ENCODE assay signal across 28 cellular contexts in the genomic region with DNA sequence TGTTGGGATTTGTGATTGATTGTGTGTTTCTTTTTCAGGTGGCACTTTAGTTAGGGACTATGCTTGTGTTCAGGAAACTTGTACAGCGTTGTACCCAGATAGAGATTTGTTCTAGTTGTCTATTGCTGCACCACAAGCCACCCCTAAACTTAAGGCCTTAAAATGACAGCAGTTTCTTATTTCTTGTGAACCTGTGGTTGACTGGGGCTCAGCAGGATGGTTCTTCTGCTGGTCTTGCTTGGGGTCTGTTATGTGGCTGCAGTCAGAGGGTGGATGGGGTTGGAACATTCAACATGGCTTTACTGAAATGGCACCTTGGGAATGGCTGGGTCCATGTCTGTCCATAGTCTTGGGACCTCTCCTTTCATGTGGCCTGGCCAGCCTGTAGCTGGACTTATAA. TPM values are rescaled to one million over a fixed set of nuclear protein-coding genes. Genes with fewer than 3 reads are reported as not detected.
"Had no signal": no experiment of that assay in that cellular context is flagged by ENCODE, and none has a peak within 500 bp of the region (broad histone marks: within the 10 kb centered on the region; RNA-seq: fewer than 3 reads in every experiment).

No MANE protein-coding gene starts in this region.

- H3K27ac Mint-ChIP-seq: activated CD4-positive, alpha-beta T cell treated with anti-CD3 and anti-CD28 coated beads, Interleukin-2, amount 10 ng/mL, durations not matched to agents 7 days and 5 days; activated CD8-positive, alpha-beta memory T cell treated with anti-CD3 and anti-CD28 coated beads, Interleukin-2, amount 10 ng/mL, durations not matched to agents 7 days and 5 days; activated CD8-positive, alpha-beta T cell treated with anti-CD3 and anti-CD28 coated beads for 36 hours; activated naive CD4-positive, alpha-beta T cell treated with anti-CD3 and anti-CD28 coated beads, Interleukin-2, amount 10 ng/mL, durations not matched to agents 7 days and 5 days; stimulated activated memory B cell treated with anti-CD40 and anti-IgM and Interleukin-4, amounts not matched to agents 10 μg/mL and 1 μg/mL and 100 μg/mL, for 72 hours had no signal

- ATAC-seq: activated CD8-positive, alpha-beta memory T cell treated with anti-CD3 and anti-CD28 coated beads, Interleukin-2, amount 10 ng/mL, durations not matched to agents 7 days and 5 days; activated CD8-positive, alpha-beta T cell treated with anti-CD3 and anti-CD28 coated beads for 36 hours; gastroesophageal sphincter; heart left ventricle; left cardiac atrium; right cardiac atrium; stimulated activated memory B cell treated with anti-CD40 and anti-IgM and Interleukin-4, amounts not matched to agents 10 μg/mL and 1 μg/mL and 100 μg/mL, for 72 hours had no signal

- H3K27ac ChIP-seq: epithelial cell of prostate, gastroesophageal sphincter, heart left ventricle, testis, upper lobe of right lung, WERI-Rb-1 had no signal

- H3K9me3 Mint-ChIP-seq: stimulated activated memory B cell treated with anti-CD40 and anti-IgM and Interleukin-4, amounts not matched to agents 10 μg/mL and 1 μg/mL and 100 μg/mL, for 72 hours had no signal

- H3K27me3 Mint-ChIP-seq: activated CD4-positive, alpha-beta T cell treated with anti-CD3 and anti-CD28 coated beads, Interleukin-2, amount 10 ng/mL, durations not matched to agents 7 days and 5 days; activated CD8-positive, alpha-beta memory T cell treated with anti-CD3 and anti-CD28 coated beads, Interleukin-2, amount 10 ng/mL, durations not matched to agents 7 days and 5 days; activated CD8-positive, alpha-beta T cell treated with anti-CD3 and anti-CD28 coated beads for 36 hours; activated naive CD4-positive, alpha-beta T cell treated with anti-CD3 and anti-CD28 coated beads, Interleukin-2, amount 10 ng/mL, durations not matched to agents 7 days and 5 days; stimulated activated memory B cell treated with anti-CD40 and anti-IgM and Interleukin-4, amounts not matched to agents 10 μg/mL and 1 μg/mL and 100 μg/mL, for 72 hours had no signal

- DNase-seq: activated CD4-positive, alpha-beta T cell treated with anti-CD3 and anti-CD28 coated beads, Interleukin-2, amount 10 ng/mL, durations not matched to agents 7 days and 5 days; activated CD4-positive, CD25-positive, alpha-beta regulatory T cell treated with anti-CD3 and anti-CD28 coated beads, Interleukin-2, amount 50 U/mL, for 72 hours; activated CD8-positive, alpha-beta memory T cell treated with anti-CD3 and anti-CD28 coated beads, Interleukin-2, amount 10 ng/mL, durations not matched to agents 7 days and 5 days; activated CD8-positive, alpha-beta T cell treated with anti-CD3 and anti-CD28 coated beads for 36 hours; activated effector memory CD4-positive, alpha-beta T cell treated with anti-CD3 and anti-CD28 coated beads, Interleukin-2, amount 50 U/mL, for 16 hours; activated naive CD4-positive, alpha-beta T cell treated with anti-CD3 and anti-CD28 coated beads, Interleukin-2, amount 10 ng/mL, durations not matched to agents 7 days and 5 days; activated T-cell treated with anti-CD3 and anti-CD28 coated beads for 4 hours; amygdala; cerebellar nuclear complex; cortex of kidney; heart left ventricle; islet precursor cell; left cardiac atrium; nephron progenitor cell; right cardiac atrium; stimulated activated CD4-positive, alpha-beta T cell treated with anti-CD3 and anti-CD28 coated beads, Interleukin-1b, Interleukin-23, amount 100 ng/mL, for 48 hours; testis; upper lobe of right lung; WERI-Rb-1 had no signal

- H3K4me1 Mint-ChIP-seq: activated CD8-positive, alpha-beta memory T cell treated with anti-CD3 and anti-CD28 coated beads, Interleukin-2, amount 10 ng/mL, durations not matched to agents 7 days and 5 days had no signal

- H3K4me3 Mint-ChIP-seq: activated CD4-positive, alpha-beta T cell treated with anti-CD3 and anti-CD28 coated beads, Interleukin-2, amount 10 ng/mL, durations not matched to agents 7 days and 5 days; activated CD8-positive, alpha-beta memory T cell treated with anti-CD3 and anti-CD28 coated beads, Interleukin-2, amount 10 ng/mL, durations not matched to agents 7 days and 5 days; activated CD8-positive, alpha-beta T cell treated with anti-CD3 and anti-CD28 coated beads for 36 hours; activated naive CD4-positive, alpha-beta T cell treated with anti-CD3 and anti-CD28 coated beads, Interleukin-2, amount 10 ng/mL, durations not matched to agents 7 days and 5 days; nephron progenitor cell; stimulated activated memory B cell treated with anti-CD40 and anti-IgM and Interleukin-4, amounts not matched to agents 10 μg/mL and 1 μg/mL and 100 μg/mL, for 72 hours had no signal

- H3K9me3 ChIP-seq: pancreas, testis had no signal

- H3K27me3 ChIP-seq: gastroesophageal sphincter, heart left ventricle, pancreas, testis, upper lobe of right lung had no signal

- FAIRE-seq: bronchial epithelial cell, pancreas, TTC549 had no signal

- H3K4me3 ChIP-seq: gastroesophageal sphincter, heart left ventricle, pancreas, testis, upper lobe of right lung had no signal

- H3K36me3 ChIP-seq: gastroesophageal sphincter, heart left ventricle, pancreas, upper lobe of right lung had no signal

RNA-seq across cellular contexts. Expression of a gene that starts 28.9 kb away (rescaled TPM):
- total RNA-seq: activated CD4-positive, alpha-beta T cell treated with anti-CD3 and anti-CD28 coated beads, Interleukin-2, amount 10 ng/mL, durations not matched to agents 7 days and 5 days; activated CD8-positive, alpha-beta memory T cell treated with anti-CD3 and anti-CD28 coated beads, Interleukin-2, amount 10 ng/mL, durations not matched to agents 7 days and 5 days; activated CD8-positive, alpha-beta T cell treated with anti-CD3 and anti-CD28 coated beads for 36 hours; bronchial epithelial cell; gastroesophageal sphincter; heart left ventricle; left cardiac atrium; liver; myocyte; pancreas; pulmonary artery endothelial cell; right cardiac atrium; upper lobe of right lung had no signal
- polyA plus RNA-seq: heart left ventricle, liver, right cardiac atrium had no signal
